ENCODE assay signal across 9 cellular contexts in genomic region chr6:159062564-159062945, GRCh38. TPM values are rescaled to one million over a fixed set of nuclear protein-coding genes. Genes with fewer than 3 reads are reported as not detected.
DNase-seq lines count a peak whose midpoint lies in the region; ATAC-seq and TF ChIP-seq lines count a peak whose summit lies in the region.
"Had no signal": no experiment of that assay in that cellular context is flagged by ENCODE, and none has a peak within 500 bp of the region (broad histone marks: within the 10 kb centered on the region; RNA-seq: fewer than 3 reads in every experiment).

No MANE protein-coding gene starts in this region.

- no peaks in the 10 kb centered on the region for H3K9me3 ChIP-seq in SJCRH30 (replicated peaks)
- H3K9me3 ChIP-seq: heart left ventricle had no signal

- no peaks in the 10 kb centered on the region for H3K36me3 ChIP-seq in SJCRH30
- H3K36me3 ChIP-seq: heart left ventricle had no signal

- H3K36me3 Mint-ChIP-seq in T-helper 1 cell treated with Interleukin-12 subunit alpha and Interleukin-12 subunit beta and Interleukin-4 antibody, amounts not matched to agents 30 μg/mL and 1 μg/mL, for 36 hours (ENCODE audit: low read depth): peaks cover 2% of the 10 kb centered on the region

- peak overlapping the region; percentile 72 for H3K4me3 Mint-ChIP-seq in T-helper 1 cell treated with Interleukin-12 subunit alpha and Interleukin-12 subunit beta and Interleukin-4 antibody, amounts not matched to agents 30 μg/mL and 1 μg/mL, for 36 hours

- no peak overlapping the region for H3K27ac ChIP-seq in SJCRH30

- H3K27me3 ChIP-seq in SJCRH30: no peaks in the 10 kb centered on the region; the same call in 1 of the 2 replicates

- no peak for TF ChIP-seq CTCF in GM10266 (IDR thresholded peaks at IDR 0.05; ENCODE audit: control insufficient read depth, insufficient read depth, low read depth, missing control alignments)

- H3K9me3 Mint-ChIP-seq in T-helper 1 cell treated with Interleukin-12 subunit alpha and Interleukin-12 subunit beta and Interleukin-4 antibody, amounts not matched to agents 30 μg/mL and 1 μg/mL, for 36 hours: peaks cover 8% of the 10 kb centered on the region

- no peaks in the 10 kb centered on the region for H3K4me1 ChIP-seq in SJCRH30

- intact Hi-C loops in head of caudate nucleus (cut with DNase I): no loop called here

- ATAC-seq in HG02610 (IDR thresholded peaks at IDR 0.05; ENCODE audit: unreplicated experiment): peak; percentile 62

- H3K4me3 ChIP-seq in SJCRH30: no peak overlapping the region
- H3K4me3 ChIP-seq: heart left ventricle had no signal

- peak; percentile 32 for DNase-seq in GM10266 (ENCODE audit: extremely low spot score)
- DNase-seq in germinal center (ENCODE audit: low spot score): peak; percentile 42
- DNase-seq in SJCRH30: no peak
- DNase-seq in NCI-H69 (lab: John Stamatoyannopoulos, UW): no peak
- no peak for DNase-seq in head of caudate nucleus
- no peak for DNase-seq in cerebellar cortex (ENCODE audit: low spot score)
- DNase-seq: heart left ventricle had no signal

- H3K27ac Mint-ChIP-seq in T-helper 1 cell treated with Interleukin-12 subunit alpha and Interleukin-12 subunit beta and Interleukin-4 antibody, amounts not matched to agents 30 μg/mL and 1 μg/mL, for 36 hours: peak overlapping the region; percentile 98

- peaks cover 59% of the 10 kb centered on the region for H3K4me1 Mint-ChIP-seq in T-helper 1 cell treated with Interleukin-12 subunit alpha and Interleukin-12 subunit beta and Interleukin-4 antibody, amounts not matched to agents 30 μg/mL and 1 μg/mL, for 36 hours (ENCODE audit: low read depth)

- peaks cover 1% of the 10 kb centered on the region for H3K27me3 Mint-ChIP-seq in T-helper 1 cell treated with Interleukin-12 subunit alpha and Interleukin-12 subunit beta and Interleukin-4 antibody, amounts not matched to agents 30 μg/mL and 1 μg/mL, for 36 hours (ENCODE audit: low read depth)

RNA-seq across cellular contexts. Expression of gene TAGAP, which starts 17.8 kb away (rescaled TPM):
- total RNA-seq in SJCRH30 (2014; rRNA removed; shearing (Covaris generic)): 4.7 and 5.2 TPM in 2 replicates

Comparison
In these comparisons a context has a peak if more than half of its experiments do, and no peak if none do; other contexts are left out.
1. DNase-seq: peak in GM10266 (single experiment) and germinal center (single experiment); none in SJCRH30 (0 of 2), NCI-H69 (single experiment), head of caudate nucleus (0 of 42) and cerebellar cortex (single experiment).